ENCODE assay signal across 1 cellular context in genomic region chr20:64164123-64164836, GRCh38.
A peak's percentile ranks its signal among the peaks of the same experiment; 100 is the strongest.
TF ChIP-seq lines count a peak whose summit lies in the region.

Gene MYT1, plus strand, starts transcription at chr20:64164452. Its CDS starts 34,410 bp downstream, at chr20:64198862.

TF ChIP-seq in HepG2, 621 proteins besides CTCF, POLR2A, EP300 and RAD21 (continued from another document):
- peak; percentile 82 for TF ChIP-seq PRDM10 (CRISPR knock-in tag; IDR thresholded peaks at IDR 0.05; ENCODE audit: low read depth)
